ENCODE assay signal across 1 cellular context in genomic region chr11:127616171-127616570, GRCh38.
TF ChIP-seq lines count a peak whose summit lies in the region.

No MANE protein-coding gene starts in this region.

TF ChIP-seq in WTC11, 78 proteins besides CTCF, POLR2A, EP300 and RAD21 (continued from another document):
- TF ChIP-seq ATF3 (CRISPR knock-in tag; conservative IDR thresholded peaks at IDR 0.05) (no peak), NFATC4 (CRISPR knock-in tag; IDR thresholded peaks at IDR 0.05) (no peak)
- TF ChIP-seq, protein P1, sequence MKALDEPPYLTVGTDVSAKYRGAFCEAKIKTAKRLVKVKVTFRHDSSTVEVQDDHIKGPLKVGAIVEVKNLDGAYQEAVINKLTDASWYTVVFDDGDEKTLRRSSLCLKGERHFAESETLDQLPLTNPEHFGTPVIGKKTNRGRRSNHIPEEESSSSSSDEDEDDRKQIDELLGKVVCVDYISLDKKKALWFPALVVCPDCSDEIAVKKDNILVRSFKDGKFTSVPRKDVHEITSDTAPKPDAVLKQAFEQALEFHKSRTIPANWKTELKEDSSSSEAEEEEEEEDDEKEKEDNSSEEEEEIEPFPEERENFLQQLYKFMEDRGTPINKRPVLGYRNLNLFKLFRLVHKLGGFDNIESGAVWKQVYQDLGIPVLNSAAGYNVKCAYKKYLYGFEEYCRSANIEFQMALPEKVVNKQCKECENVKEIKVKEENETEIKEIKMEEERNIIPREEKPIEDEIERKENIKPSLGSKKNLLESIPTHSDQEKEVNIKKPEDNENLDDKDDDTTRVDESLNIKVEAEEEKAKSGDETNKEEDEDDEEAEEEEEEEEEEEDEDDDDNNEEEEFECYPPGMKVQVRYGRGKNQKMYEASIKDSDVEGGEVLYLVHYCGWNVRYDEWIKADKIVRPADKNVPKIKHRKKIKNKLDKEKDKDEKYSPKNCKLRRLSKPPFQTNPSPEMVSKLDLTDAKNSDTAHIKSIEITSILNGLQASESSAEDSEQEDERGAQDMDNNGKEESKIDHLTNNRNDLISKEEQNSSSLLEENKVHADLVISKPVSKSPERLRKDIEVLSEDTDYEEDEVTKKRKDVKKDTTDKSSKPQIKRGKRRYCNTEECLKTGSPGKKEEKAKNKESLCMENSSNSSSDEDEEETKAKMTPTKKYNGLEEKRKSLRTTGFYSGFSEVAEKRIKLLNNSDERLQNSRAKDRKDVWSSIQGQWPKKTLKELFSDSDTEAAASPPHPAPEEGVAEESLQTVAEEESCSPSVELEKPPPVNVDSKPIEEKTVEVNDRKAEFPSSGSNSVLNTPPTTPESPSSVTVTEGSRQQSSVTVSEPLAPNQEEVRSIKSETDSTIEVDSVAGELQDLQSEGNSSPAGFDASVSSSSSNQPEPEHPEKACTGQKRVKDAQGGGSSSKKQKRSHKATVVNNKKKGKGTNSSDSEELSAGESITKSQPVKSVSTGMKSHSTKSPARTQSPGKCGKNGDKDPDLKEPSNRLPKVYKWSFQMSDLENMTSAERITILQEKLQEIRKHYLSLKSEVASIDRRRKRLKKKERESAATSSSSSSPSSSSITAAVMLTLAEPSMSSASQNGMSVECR (CRISPR knock-in tag; IDR thresholded peaks at IDR 0.05; ENCODE audit: borderline replicate concordance): no peak
